ENCODE assay signal across 8 cellular contexts in genomic region chr16:30445408-30446202, GRCh38. TPM values are rescaled to one million over a fixed set of nuclear protein-coding genes. Genes with fewer than 3 reads are reported as not detected.
A peak's percentile ranks its signal among the peaks of the same experiment; 100 is the strongest.
DNase-seq lines count a peak whose midpoint lies in the region; ATAC-seq and TF ChIP-seq lines count a peak whose summit lies in the region.

SEPHS2 (minus strand) TSS chr16:30445874; CDS start chr16:30445727, 147 bp downstream.

- H3K36me3 Mint-ChIP-seq in progenitor cell of endocrine pancreas (ENCODE audit: insufficient read depth) = peaks cover 30% of the 10 kb centered on the region

- H3K27ac Mint-ChIP-seq in progenitor cell of endocrine pancreas = peak within 1 kb of the TSS; percentile 96

- intact Hi-C loops in left ventricle myocardium inferior (cut with micrococcal nuclease) = loop anchor here (10.0 kb wide), 1 partner anchor 79 kb away; the partner anchor contains the start of gene ZNF768

- TF ChIP-seq CTCF in GM12873 (IDR thresholded peaks at IDR 0.05; ENCODE audit: insufficient read depth, low read depth, low read length, missing control alignments) = peak; percentile 46
- peak; percentile 54 for TF ChIP-seq CTCF in left ventricle myocardium inferior (IDR thresholded peaks at IDR 0.05; ENCODE audit: borderline replicate concordance)
- peak; percentile 42 for TF ChIP-seq CTCF in progenitor cell of endocrine pancreas (IDR thresholded peaks at IDR 0.05; ENCODE audit: unreplicated experiment)

- no peaks in the 10 kb centered on the region for H3K27me3 Mint-ChIP-seq in progenitor cell of endocrine pancreas

- H3K4me3 Mint-ChIP-seq in progenitor cell of endocrine pancreas (ENCODE audit: low read depth) = peak within 1 kb of the TSS; percentile 81

- peak within 1 kb of the TSS; percentile 98 for H3K27ac ChIP-seq in left ventricle myocardium inferior (replicated peaks)

- peaks cover 32% of the 10 kb centered on the region for H3K4me1 ChIP-seq in left ventricle myocardium inferior

- peaks cover 23% of the 10 kb centered on the region for H3K36me3 ChIP-seq in left ventricle myocardium inferior

- peaks cover 11% of the 10 kb centered on the region for H3K4me1 Mint-ChIP-seq in progenitor cell of endocrine pancreas (ENCODE audit: low read depth)

- H3K27me3 ChIP-seq in left ventricle myocardium inferior (ENCODE audit: low read depth) = peaks cover under 1% of the 10 kb centered on the region

- H3K4me3 ChIP-seq in left ventricle myocardium inferior = peak within 1 kb of the TSS; percentile 92

- no peaks in the 10 kb centered on the region for H3K9me3 ChIP-seq in left ventricle myocardium inferior (replicated peaks)

- DNase-seq in NCI-H146 (lab: John Stamatoyannopoulos, UW) (peak; percentile 98), T-helper 1 cell (peak; percentile 87 to 97 (median 90)), amniotic epithelial cell (ENCODE audit: low read depth) (peak; percentile 98), left ventricle myocardium inferior (peak; percentile 99), progenitor cell of endocrine pancreas (ENCODE audit: low spot score, unreplicated experiment) (peak; percentile 83), ureter (ENCODE audit: low spot score) (peak; percentile 99)

- ATAC-seq in HG02759 (IDR thresholded peaks at IDR 0.05; ENCODE audit: unreplicated experiment) = peak; percentile 86

- peaks cover 18% of the 10 kb centered on the region for H3K9me3 Mint-ChIP-seq in progenitor cell of endocrine pancreas (ENCODE audit: low read depth)

RNA-seq across cellular contexts. Expression of gene SEPHS2, which starts in this region (rescaled TPM):
- total RNA-seq in left ventricle myocardium inferior (29.8 TPM), progenitor cell of endocrine pancreas (42.1 and 42.6 TPM in 2 replicates), ureter (36.2 TPM)

Comparison
In these comparisons a context has a peak if more than half of its experiments do, and no peak if none do; other contexts are left out.
1. Peak in every context shown above with its lines: DNase-seq, ATAC-seq, H3K4me3 ChIP-seq and H3K27ac ChIP-seq.